1 cellular context compared by ENCODE assay signal in the genomic region with DNA sequence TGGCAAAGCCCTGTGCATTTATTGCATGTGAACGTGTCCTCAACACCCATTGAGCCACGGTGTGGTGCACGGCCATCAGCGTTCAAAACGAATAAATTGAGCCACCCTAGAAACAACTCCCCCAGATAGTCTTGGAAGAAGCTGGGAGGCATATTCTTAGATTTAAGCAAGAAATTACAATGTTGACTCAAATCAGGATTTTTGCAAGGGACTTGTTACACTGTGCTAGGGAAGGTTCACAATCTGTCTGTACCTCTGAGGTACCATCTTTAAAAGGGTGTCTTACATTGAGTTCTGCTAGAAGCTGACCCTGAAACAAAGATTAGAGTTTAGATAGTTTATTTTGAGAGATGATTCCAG.
A peak's percentile ranks its signal among the peaks of the same experiment; 100 is the strongest.
TF ChIP-seq lines count a peak whose summit lies in the region.

No MANE protein-coding gene starts in this region.

TF ChIP-seq in K562, 482 proteins besides CTCF, POLR2A, EP300 and RAD21:
- peak; percentile 67; the same call in 1 of the 2 replicates for TF ChIP-seq RNF2 (IDR thresholded peaks at IDR 0.05)
- TF ChIP-seq CBX2 (IDR thresholded peaks at IDR 0.05; ENCODE audit: insufficient read depth, low read length, poor library complexity, severe bottlenecking) = peak; percentile 78
- peak; percentile 99 for TF ChIP-seq CBX8 (IDR thresholded peaks at IDR 0.05; ENCODE audit: borderline replicate concordance, extremely low read depth, low read depth, low read length, poor library complexity, severe bottlenecking)
- TF ChIP-seq BMI1 (IDR thresholded peaks at IDR 0.05; ENCODE audit: low read length) = peak; percentile 56; the same call in 1 of the 2 replicates
- TF ChIP-seq, protein P1, sequence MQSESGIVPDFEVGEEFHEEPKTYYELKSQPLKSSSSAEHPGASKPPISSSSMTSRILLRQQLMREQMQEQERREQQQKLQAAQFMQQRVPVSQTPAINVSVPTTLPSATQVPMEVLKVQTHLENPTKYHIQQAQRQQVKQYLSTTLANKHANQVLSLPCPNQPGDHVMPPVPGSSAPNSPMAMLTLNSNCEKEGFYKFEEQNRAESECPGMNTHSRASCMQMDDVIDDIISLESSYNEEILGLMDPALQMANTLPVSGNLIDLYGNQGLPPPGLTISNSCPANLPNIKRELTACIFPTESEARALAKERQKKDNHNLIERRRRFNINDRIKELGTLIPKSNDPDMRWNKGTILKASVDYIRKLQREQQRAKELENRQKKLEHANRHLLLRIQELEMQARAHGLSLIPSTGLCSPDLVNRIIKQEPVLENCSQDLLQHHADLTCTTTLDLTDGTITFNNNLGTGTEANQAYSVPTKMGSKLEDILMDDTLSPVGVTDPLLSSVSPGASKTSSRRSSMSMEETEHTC (IDR thresholded peaks at IDR 0.05) = no peak
TF ChIP-seq in K562: peak in this region for 4.
